In genomic region chr12:40907115-40907521, GRCh38 we compare ENCODE assay signal across 11 cellular contexts.
A peak's percentile ranks its signal among the peaks of the same experiment; 100 is the strongest.
DNase-seq lines count a peak whose midpoint lies in the region; ATAC-seq and TF ChIP-seq lines count a peak whose summit lies in the region.
"Had no signal": no experiment of that assay in that cellular context is flagged by ENCODE, and none has a peak within 500 bp of the region (broad histone marks: within the 10 kb centered on the region; RNA-seq: fewer than 3 reads in every experiment).

No MANE protein-coding gene starts in this region.

- H3K4me1 Mint-ChIP-seq in activated T-helper 2 cell treated with anti-CD3 and anti-CD28 coated beads, Interferon-gamma antibody, Interleukin-2, Interleukin-4, amounts not matched to agents 10 μg/mL and 5 μg/mL and 100 μg/mL, durations not matched to agents 14 hours and 24 hours and 36 hours (ENCODE audit: low read depth), result no peaks in the 10 kb centered on the region

- no peaks in the 10 kb centered on the region for H3K9me3 Mint-ChIP-seq in activated T-helper 2 cell treated with anti-CD3 and anti-CD28 coated beads, Interferon-gamma antibody, Interleukin-2, Interleukin-4, amounts not matched to agents 10 μg/mL and 5 μg/mL and 100 μg/mL, durations not matched to agents 14 hours and 24 hours and 36 hours

- no peak overlapping the region for H3K4me3 Mint-ChIP-seq in activated T-helper 2 cell treated with anti-CD3 and anti-CD28 coated beads, Interferon-gamma antibody, Interleukin-2, Interleukin-4, amounts not matched to agents 10 μg/mL and 5 μg/mL and 100 μg/mL, durations not matched to agents 14 hours and 24 hours and 36 hours (ENCODE audit: low read depth)

- DNase-seq in epithelial cell of proximal tubule (ENCODE audit: low read depth) (peak; percentile 40), amniotic stem cell (lab: John Stamatoyannopoulos, UW) (no peak), midbrain (lab: John Stamatoyannopoulos, UW) (no peak), NCI-H128 (lab: John Stamatoyannopoulos, UW; ENCODE audit: unreplicated experiment) (no peak)
- DNase-seq in activated T-helper 2 cell treated with anti-CD3 and anti-CD28 coated beads, Interferon-gamma antibody, Interleukin-2, Interleukin-4, amounts not matched to agents 10 μg/mL and 5 μg/mL and 100 μg/mL, durations not matched to agents 14 hours and 24 hours and 36 hours (ENCODE audit: low spot score), result no peak
- DNase-seq: NCI-H1694 had no signal

- no peak overlapping the region for H3K27ac Mint-ChIP-seq in activated T-helper 2 cell treated with anti-CD3 and anti-CD28 coated beads, Interferon-gamma antibody, Interleukin-2, Interleukin-4, amounts not matched to agents 10 μg/mL and 5 μg/mL and 100 μg/mL, durations not matched to agents 14 hours and 24 hours and 36 hours

- no peak for TF ChIP-seq CTCF in epithelial cell of proximal tubule (conservative IDR thresholded peaks at IDR 0.05; ENCODE audit: low read depth, low read length)

- no peak overlapping the region for H3K4me3 ChIP-seq in epithelial cell of proximal tubule (ENCODE audit: low read depth, low read length)
- H3K4me3 ChIP-seq: gastroesophageal sphincter, prostate gland had no signal

- no peaks in the 10 kb centered on the region for H3K27me3 Mint-ChIP-seq in activated T-helper 2 cell treated with anti-CD3 and anti-CD28 coated beads, Interferon-gamma antibody, Interleukin-2, Interleukin-4, amounts not matched to agents 10 μg/mL and 5 μg/mL and 100 μg/mL, durations not matched to agents 14 hours and 24 hours and 36 hours (ENCODE audit: low read depth)

- ATAC-seq in GM18498 (IDR thresholded peaks at IDR 0.05; ENCODE audit: unreplicated experiment), result peak; percentile 91
- peak; percentile 79 for ATAC-seq in GM21526 (IDR thresholded peaks at IDR 0.05; ENCODE audit: low FRiP score, unreplicated experiment)
- ATAC-seq in HG03460 (IDR thresholded peaks at IDR 0.05; ENCODE audit: unreplicated experiment), result peak; percentile 91
- ATAC-seq: gastroesophageal sphincter had no signal

- no peaks in the 10 kb centered on the region for H3K36me3 Mint-ChIP-seq in activated T-helper 2 cell treated with anti-CD3 and anti-CD28 coated beads, Interferon-gamma antibody, Interleukin-2, Interleukin-4, amounts not matched to agents 10 μg/mL and 5 μg/mL and 100 μg/mL, durations not matched to agents 14 hours and 24 hours and 36 hours (ENCODE audit: low read depth)

- intact Hi-C loops in activated T-helper 2 cell treated with anti-CD3 and anti-CD28 coated beads, Interferon-gamma antibody, Interleukin-2, Interleukin-4, amounts not matched to agents 10 μg/mL and 5 μg/mL and 100 μg/mL, durations not matched to agents 14 hours and 24 hours and 36 hours (cut with micrococcal nuclease), result no loop called here
